ENCODE assay signal across 1 cellular context in the genomic region with DNA sequence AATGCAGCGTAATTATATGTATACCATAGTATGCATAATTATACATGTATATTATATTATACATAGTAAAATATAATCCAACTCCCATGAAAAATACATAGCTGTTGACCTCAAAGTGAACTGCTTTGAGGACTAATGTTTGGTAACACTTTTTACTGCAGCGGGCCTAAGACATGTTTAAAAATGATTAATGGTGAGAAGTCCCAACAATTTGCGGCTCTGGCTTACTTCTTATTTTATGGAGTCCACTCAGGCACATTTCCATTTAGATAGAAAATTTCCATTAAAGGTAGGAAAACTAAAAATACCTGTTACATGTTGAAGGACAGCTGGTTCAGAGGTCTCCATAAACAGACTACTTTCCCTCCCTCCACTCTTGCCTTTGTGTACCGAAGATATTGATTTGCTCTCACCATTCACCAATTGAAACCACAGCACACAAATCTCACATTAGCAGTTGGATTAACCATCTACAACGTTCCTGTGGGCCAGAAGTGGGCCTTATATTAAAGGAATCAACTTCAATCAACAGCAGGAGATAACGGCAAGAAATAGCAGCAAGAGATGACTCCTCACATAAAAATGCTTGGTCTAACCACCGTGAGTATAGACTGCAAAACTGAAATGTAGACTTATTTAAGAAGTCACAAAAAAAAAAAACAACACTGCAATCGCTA.
A peak's percentile ranks its signal among the peaks of the same experiment; 100 is the strongest.
TF ChIP-seq lines count a peak whose summit lies in the region.

No MANE protein-coding gene starts in this region.

TF ChIP-seq in HCT116, 20 proteins besides CTCF, POLR2A, EP300 and RAD21 (continued from another document):
- no peak for TF ChIP-seq ZBTB33 (IDR thresholded peaks at IDR 0.05; ENCODE audit: extremely low read depth, insufficient replicate concordance, low read length)
- TF ChIP-seq CEBPB (IDR thresholded peaks at IDR 0.05; ENCODE audit: low read depth) = no peak
- peak; percentile 17; the same call in 1 of the 2 replicates for TF ChIP-seq JUND (IDR thresholded peaks at IDR 0.05)
